8 cellular contexts compared by ENCODE assay signal in the genomic region with DNA sequence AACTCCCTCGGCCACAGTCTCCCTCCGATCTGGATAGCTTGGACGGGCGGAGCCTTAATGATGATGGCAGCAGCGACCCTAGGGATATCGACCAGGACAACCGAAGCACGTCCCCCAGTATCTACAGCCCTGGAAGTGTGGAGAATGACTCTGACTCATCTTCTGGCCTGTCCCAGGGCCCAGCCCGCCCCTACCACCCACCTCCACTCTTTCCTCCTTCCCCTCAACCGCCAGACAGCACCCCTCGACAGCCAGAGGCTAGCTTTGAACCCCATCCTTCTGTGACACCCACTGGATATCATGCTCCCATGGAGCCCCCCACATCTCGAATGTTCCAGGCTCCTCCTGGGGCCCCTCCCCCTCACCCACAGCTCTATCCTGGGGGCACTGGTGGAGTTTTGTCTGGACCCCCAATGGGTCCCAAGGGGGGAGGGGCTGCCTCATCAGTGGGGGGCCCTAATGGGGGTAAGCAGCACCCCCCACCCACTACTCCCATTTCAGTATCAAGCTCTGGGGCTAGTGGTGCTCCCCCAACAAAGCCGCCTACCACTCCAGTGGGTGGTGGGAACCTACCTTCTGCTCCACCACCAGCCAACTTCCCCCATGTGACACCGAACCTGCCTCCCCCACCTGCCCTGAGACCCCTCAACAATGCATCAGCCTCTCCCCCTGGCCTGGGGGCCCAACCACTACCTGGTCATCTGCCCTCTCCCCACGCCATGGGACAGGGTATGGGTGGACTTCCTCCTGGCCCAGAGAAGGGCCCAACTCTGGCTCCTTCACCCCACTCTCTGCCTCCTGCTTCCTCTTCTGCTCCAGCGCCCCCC. TPM values are rescaled to one million over a fixed set of nuclear protein-coding genes. Genes with fewer than 3 reads are reported as not detected.
DNase-seq lines count a peak whose midpoint lies in the region; ATAC-seq and TF ChIP-seq lines count a peak whose summit lies in the region.

No MANE protein-coding gene starts in this region.

- H3K4me1 ChIP-seq in cardiac muscle cell (ENCODE audit: low read depth) (peaks cover 8% of the 10 kb centered on the region), right cardiac atrium (ENCODE audit: control insufficient read depth, insufficient read depth, low read length) (peaks cover 5% of the 10 kb centered on the region)

- peak overlapping the region; percentile 83 for H3K4me3 Mint-ChIP-seq in activated CD8-positive, alpha-beta T cell treated with anti-CD3 and anti-CD28 coated beads for 36 hours
- peak overlapping the region; percentile 82 for H3K4me3 Mint-ChIP-seq in type B pancreatic cell

- intact Hi-C loops in cardiac septum (cut with DNase I) (loop anchor here (5.0 kb wide), 1 partner anchor 37 kb away; the partner anchor contains the start of genes EMG1 and PHB2), right cardiac atrium (cut with DNase I) (no loop called here)
- intact Hi-C loops in activated CD8-positive, alpha-beta T cell treated with anti-CD3 and anti-CD28 coated beads for 36 hours (cut with micrococcal nuclease) = no loop called here

- in situ Hi-C loops in G401 (cut with HindIII; ENCODE audit: low sequenced_read_pairs) = no loop called here

- H3K4me1 Mint-ChIP-seq in activated CD8-positive, alpha-beta T cell treated with anti-CD3 and anti-CD28 coated beads for 36 hours (ENCODE audit: low read depth) = peaks cover 60% of the 10 kb centered on the region
- H3K4me1 Mint-ChIP-seq in type B pancreatic cell (ENCODE audit: unreplicated experiment) = peaks cover 32% of the 10 kb centered on the region

- POLR2A ChIA-PET in activated CD8-positive, alpha-beta T cell treated with anti-CD3 and anti-CD28 coated beads for 36 hours (lab: Charles Lee) = interaction anchor here (1.3 to 36.0 kb wide), 7 partner anchors 9 to 82 kb away, joined by 3 to 1266 read pairs (median 10); partner anchors contain the start of genes ATN1, C12orf57, EMG1 and LRRC23
- POLR2A ChIA-PET in HEK293T (lab: Yijun Ruan, JAX) = interaction anchor here (0.7 to 8.1 kb wide), 6 partner anchors 8 to 68 kb away, joined by 3 to 95 read pairs (median 5); partner anchors contain the start of genes C12orf57 and RNU7-1

- H3K27me3 ChIP-seq in cardiac muscle cell = no peaks in the 10 kb centered on the region
- no peaks in the 10 kb centered on the region for H3K27me3 ChIP-seq in right cardiac atrium (ENCODE audit: control insufficient read depth, insufficient read depth)

- H3K9me3 ChIP-seq in cardiac muscle cell (ENCODE audit: low read depth) = no peaks in the 10 kb centered on the region
- no peaks in the 10 kb centered on the region for H3K9me3 ChIP-seq in right cardiac atrium (ENCODE audit: control insufficient read depth, low read length)

- WGBS in right cardiac atrium = 49% methylated on average over 16 of the region's 16 CpGs

- peaks cover 37% of the 10 kb centered on the region for H3K36me3 Mint-ChIP-seq in activated CD8-positive, alpha-beta T cell treated with anti-CD3 and anti-CD28 coated beads for 36 hours (ENCODE audit: low read depth)
- peaks cover 49% of the 10 kb centered on the region for H3K36me3 Mint-ChIP-seq in type B pancreatic cell

- no peak for DNase-seq in cardiac muscle cell (ENCODE audit: low read depth in 1 of 2, low spot score in 1 of 2)
- no peak for DNase-seq in cardiac septum (ENCODE audit: low spot score)
- DNase-seq in activated CD8-positive, alpha-beta T cell treated with anti-CD3 and anti-CD28 coated beads for 36 hours = no peak
- peak; percentile 31 to 62 (median 61) for DNase-seq in right cardiac atrium
- no peak for DNase-seq in type B pancreatic cell (ENCODE audit: extremely low spot score, unreplicated experiment)
- no peak for DNase-seq in HEK293T (ENCODE audit: extremely low spot score)
- no peak for DNase-seq in G401 (ENCODE audit: low spot score)

- H3K9me3 Mint-ChIP-seq in activated CD8-positive, alpha-beta T cell treated with anti-CD3 and anti-CD28 coated beads for 36 hours = no peaks in the 10 kb centered on the region
- H3K9me3 Mint-ChIP-seq in type B pancreatic cell = no peaks in the 10 kb centered on the region

- H3K4me3 ChIP-seq in cardiac muscle cell (no peak overlapping the region), right cardiac atrium (ENCODE audit: low read length) (no peak overlapping the region)

- peaks cover 16% of the 10 kb centered on the region for H3K36me3 ChIP-seq in cardiac muscle cell

- CTCF ChIA-PET in activated CD8-positive, alpha-beta T cell treated with anti-CD3 and anti-CD28 coated beads for 36 hours (lab: Charles Lee) = interaction anchor here (0.9 to 22.8 kb wide), 7 partner anchors 9 to 107 kb away, joined by 3 to 460 read pairs (median 26); partner anchors contain the start of genes ATN1 and SPSB2
- CTCF ChIA-PET in HEK293T (lab: Yijun Ruan, JAX) = interaction anchor here (0.9 to 2.2 kb wide), 5 partner anchors 9 to 63 kb away, joined by 4 to 7 read pairs (median 4); partner anchors contain the start of gene SPSB2

- TF ChIP-seq CTCF in cardiac muscle cell (IDR thresholded peaks at IDR 0.05; ENCODE audit: low read depth, low read length) = no peak
- TF ChIP-seq CTCF in activated CD8-positive, alpha-beta T cell treated with anti-CD3 and anti-CD28 coated beads for 36 hours (IDR thresholded peaks at IDR 0.05) = no peak
- TF ChIP-seq CTCF in type B pancreatic cell (conservative IDR thresholded peaks at IDR 0.05) = no peak

- H3K27ac ChIP-seq in cardiac muscle cell (peak overlapping the region; percentile 96), right cardiac atrium (ENCODE audit: low read length) (no peak overlapping the region)

- peak overlapping the region; percentile 98 for H3K27ac Mint-ChIP-seq in activated CD8-positive, alpha-beta T cell treated with anti-CD3 and anti-CD28 coated beads for 36 hours
- peak overlapping the region; percentile 82 for H3K27ac Mint-ChIP-seq in type B pancreatic cell

- no peaks in the 10 kb centered on the region for H3K27me3 Mint-ChIP-seq in activated CD8-positive, alpha-beta T cell treated with anti-CD3 and anti-CD28 coated beads for 36 hours
- H3K27me3 Mint-ChIP-seq in type B pancreatic cell = no peaks in the 10 kb centered on the region

- ATAC-seq in activated CD8-positive, alpha-beta T cell treated with anti-CD3 and anti-CD28 coated beads for 36 hours = no peak
- ATAC-seq in right cardiac atrium = no peak
- ATAC-seq in HG03159 (IDR thresholded peaks at IDR 0.05; ENCODE audit: unreplicated experiment) = no peak

TF ChIP-seq in HEK293T, 16 proteins besides CTCF, POLR2A, EP300 and RAD21:
- no peak for TF ChIP-seq ELF4 (IDR thresholded peaks at IDR 0.05)

RNA-seq across cellular contexts. Expression of gene RNU7-1, which starts 7.9 kb away (rescaled TPM):
- total RNA-seq in cardiac muscle cell (not detected in 2 replicates), cardiac septum (not detected), right cardiac atrium (not detected), type B pancreatic cell (ENCODE audit: low replicate concordance) (not detected in 2 replicates)
- polyA plus RNA-seq in cardiac muscle cell (not detected in 2 replicates), right cardiac atrium (not detected)
- not detected for total RNA-seq in activated CD8-positive, alpha-beta T cell treated with anti-CD3 and anti-CD28 coated beads for 36 hours
- total RNA-seq in G401 (2014; rRNA removed; shearing (Covaris generic)) = not detected in 2 replicates

RNA-seq across cellular contexts. Expression of gene ATN1, which starts 8.0 kb away (rescaled TPM):
- total RNA-seq in cardiac muscle cell = 28.1 and 46.4 TPM in 2 replicates
- polyA plus RNA-seq in cardiac muscle cell = 22.8 and 37.8 TPM in 2 replicates
- total RNA-seq in cardiac septum = 76.9 TPM
- total RNA-seq in activated CD8-positive, alpha-beta T cell treated with anti-CD3 and anti-CD28 coated beads for 36 hours = 10 to 100 TPM; 26.4 to 28.5 TPM
- total RNA-seq in right cardiac atrium = 10 to 100 TPM; 85.3 to 89.3 (median 88.6) TPM
- polyA plus RNA-seq in right cardiac atrium = 70.1 TPM
- total RNA-seq in type B pancreatic cell (ENCODE audit: low replicate concordance) = 131 and 139 TPM in 2 replicates
- 2.2 and 6.2 TPM in 2 replicates for total RNA-seq in G401 (2014; rRNA removed; shearing (Covaris generic))

RNA-seq across cellular contexts. Expression of gene C12orf57, which starts 8.1 kb away (rescaled TPM):
- total RNA-seq in cardiac muscle cell (260 and 307 TPM in 2 replicates), cardiac septum (162 TPM), right cardiac atrium (100 to 1,000 TPM; 262 to 339 (median 272) TPM), type B pancreatic cell (ENCODE audit: low replicate concordance) (220 and 275 TPM in 2 replicates)
- polyA plus RNA-seq in cardiac muscle cell (154 and 208 TPM in 2 replicates), right cardiac atrium (441 TPM)
- 100 to 1,000 TPM; 226 to 244 TPM for total RNA-seq in activated CD8-positive, alpha-beta T cell treated with anti-CD3 and anti-CD28 coated beads for 36 hours
- total RNA-seq in G401 (2014; rRNA removed; shearing (Covaris generic)) = 88.1 and 132 TPM in 2 replicates

RNA-seq across cellular contexts. Expression of gene PTPN6, which starts 15.4 kb away (rescaled TPM):
- total RNA-seq in cardiac muscle cell = 17.4 and 19.2 TPM in 2 replicates
- 25.2 and 28.4 TPM in 2 replicates for polyA plus RNA-seq in cardiac muscle cell
- 7.0 TPM for total RNA-seq in cardiac septum
- total RNA-seq in activated CD8-positive, alpha-beta T cell treated with anti-CD3 and anti-CD28 coated beads for 36 hours = 100 to 1,000 TPM; 485 to 489 TPM
- total RNA-seq in right cardiac atrium = 10 to 100 TPM in 2 of 4 donors, 1 to 10 TPM in 2; 7.7 to 12.1 (median 9.3) TPM
- 5.9 TPM for polyA plus RNA-seq in right cardiac atrium
- 15.6 and 61.0 TPM in 2 replicates for total RNA-seq in type B pancreatic cell (ENCODE audit: low replicate concordance)
- 12.1 and 16.6 TPM in 2 replicates for total RNA-seq in G401 (2014; rRNA removed; shearing (Covaris generic))

RNA-seq across cellular contexts. Expression of gene ENO2, which starts 21.4 kb away (rescaled TPM):
- total RNA-seq in cardiac muscle cell (56.2 and 87.7 TPM in 2 replicates), cardiac septum (29.7 TPM), right cardiac atrium (10 to 100 TPM; 29.6 to 42.1 (median 35.8) TPM), type B pancreatic cell (ENCODE audit: low replicate concordance) (32.2 and 33.1 TPM in 2 replicates)
- polyA plus RNA-seq in cardiac muscle cell (133 and 154 TPM in 2 replicates), right cardiac atrium (17.8 TPM)
- total RNA-seq in activated CD8-positive, alpha-beta T cell treated with anti-CD3 and anti-CD28 coated beads for 36 hours = 100 to 1,000 TPM; 315 to 330 TPM
- total RNA-seq in G401 (2014; rRNA removed; shearing (Covaris generic)) = 3.3 and 13.2 TPM in 2 replicates

Comparison
In these comparisons a context has a peak if more than half of its experiments do, and no peak if none do; other contexts are left out.
1. DNase-seq: peak in right cardiac atrium (3 of 3); none in cardiac muscle cell (0 of 2), cardiac septum (single experiment), activated CD8-positive, alpha-beta T cell treated with anti-CD3 and anti-CD28 coated beads for 36 hours (single experiment), type B pancreatic cell (single experiment), HEK293T (single experiment) and G401 (single experiment).